9 cellular contexts compared by ENCODE assay signal in the genomic region with DNA sequence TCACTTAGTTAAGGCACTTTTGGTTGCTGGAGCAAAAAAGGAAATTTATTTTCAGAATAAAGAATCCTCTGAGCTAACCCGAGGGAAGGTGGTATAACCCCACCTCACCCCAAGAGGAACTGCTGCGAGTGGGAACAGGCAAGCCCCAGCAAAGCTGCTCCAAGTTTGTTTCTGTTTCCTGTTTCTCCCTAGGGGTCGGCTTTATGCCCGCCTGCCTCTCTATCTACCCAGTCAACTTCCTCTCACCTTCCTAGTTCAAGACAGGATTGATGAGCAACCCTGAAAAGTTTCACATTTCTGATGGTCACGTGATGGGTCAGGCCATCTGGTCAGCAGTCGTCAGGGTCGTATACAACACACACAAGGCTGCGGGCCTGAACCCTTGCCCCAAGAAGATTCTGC. TPM values are rescaled to one million over a fixed set of nuclear protein-coding genes. Genes with fewer than 3 reads are reported as not detected.
DNase-seq lines count a peak whose midpoint lies in the region; ATAC-seq and TF ChIP-seq lines count a peak whose summit lies in the region.
"Had no signal": no experiment of that assay in that cellular context is flagged by ENCODE, and none has a peak within 500 bp of the region (broad histone marks: within the 10 kb centered on the region; RNA-seq: fewer than 3 reads in every experiment).

No MANE protein-coding gene starts in this region.

- ATAC-seq in Panc1 (peak; percentile 31), body of pancreas (no peak)

- H3K36me3 ChIP-seq in HEK293 (ENCODE audit: control insufficient read depth in 2 of 2, insufficient read depth in 1 of 2, low read length in 2 of 2): no peaks in the 10 kb centered on the region
- no peaks in the 10 kb centered on the region for H3K36me3 ChIP-seq in Panc1 (ENCODE audit: control insufficient read depth, insufficient read depth, low read length)
- no peaks in the 10 kb centered on the region for H3K36me3 ChIP-seq in effector memory CD4-positive, alpha-beta T cell (ENCODE audit: control insufficient read depth, insufficient read depth, low read length)
- no peaks in the 10 kb centered on the region for H3K36me3 ChIP-seq in ovary
- H3K36me3 ChIP-seq in body of pancreas (replicated peaks in 1 of 2; ENCODE audit: insufficient read depth in 1 of 2, low read depth in 2 of 2): no peaks in the 10 kb centered on the region
- H3K36me3 ChIP-seq: vagina had no signal

- CTCF ChIA-PET in HEK293 (lab: Yijun Ruan, JAX): interaction anchor here (0.9 to 1.0 kb wide), 2 partner anchors 19 to 25 kb away, joined by 3 read pairs; no protein-coding TSS in a partner anchor
- CTCF ChIA-PET in Panc1 (lab: Charles Lee): no interaction called here

- POLR2A ChIA-PET in HEK293 (lab: Yijun Ruan, JAX): interaction anchor here (0.6 kb wide), 2 partner anchors 22 to 117 kb away, joined by 3 to 6 read pairs; no protein-coding TSS in a partner anchor
- POLR2A ChIA-PET in Panc1 (lab: Charles Lee): no interaction called here

- no peak for TF ChIP-seq EP300 in ovary (IDR thresholded peaks at IDR 0.05)

- no peak overlapping the region for H3K4me3 ChIP-seq in HEK293 (ENCODE audit: low read depth, low read length)
- H3K4me3 ChIP-seq in Panc1 (ENCODE audit: low read depth in 2 of 2, low read length in 2 of 2): peak overlapping the region; percentile 19 to 43
- H3K4me3 ChIP-seq in effector memory CD4-positive, alpha-beta T cell (ENCODE audit: insufficient read depth, low read depth, low read length, poor library complexity, severe bottlenecking): no peak overlapping the region
- H3K4me3 ChIP-seq in ovary: no peak overlapping the region
- no peak overlapping the region for H3K4me3 ChIP-seq in body of pancreas
- H3K4me3 ChIP-seq: vagina had no signal

- BruUV-seq in Panc1 (replicated peaks; lab: Mats Ljungman, UMichigan): no TSS peak

- DNase-seq in CD1c-positive myeloid dendritic cell (ENCODE audit: extremely low spot score) (peak; percentile 55), Panc1 (ENCODE audit: low read depth, low spot score) (no peak), iris pigment epithelial cell (ENCODE audit: low read depth) (peak; percentile 70), ovary (no peak), body of pancreas (no peak)
- DNase-seq in effector memory CD4-positive, alpha-beta T cell: no peak
- DNase-seq in stimulated activated CD4-positive, alpha-beta T cell treated with anti-CD3 and anti-CD28 coated beads, Interleukin-12 subunit alpha, Interleukin-12 subunit beta, amount 100 ng/mL, for 4 hours: no peak

- TF ChIP-seq POLR2A in ovary (IDR thresholded peaks at IDR 0.05): no peak
- no peak for TF ChIP-seq POLR2A in body of pancreas (IDR thresholded peaks at IDR 0.05)

- in situ Hi-C loops in Panc1 (cut with HindIII; ENCODE audit: low pct_unique_long_range_greater_than_20kb, low sequenced_read_pairs): loop anchor here (10.0 kb wide), 1 partner anchor 69 kb away; no protein-coding TSS in a partner anchor

- peak overlapping the region; percentile 61 for H3K27ac ChIP-seq in HEK293 (ENCODE audit: extremely low read depth, low read depth, low read length)
- peak overlapping the region; percentile 99 for H3K27ac ChIP-seq in Panc1 (ENCODE audit: low read length)
- no peak overlapping the region for H3K27ac ChIP-seq in effector memory CD4-positive, alpha-beta T cell (ENCODE audit: insufficient read depth, low read length, poor library complexity, severe bottlenecking)
- no peak overlapping the region for H3K27ac ChIP-seq in ovary
- H3K27ac ChIP-seq in body of pancreas: no peak overlapping the region
- H3K27ac ChIP-seq: vagina had no signal

- TF ChIP-seq CTCF in HEK293 (tag by site-specific recombination; IDR thresholded peaks at IDR 0.05): no peak
- TF ChIP-seq CTCF in Panc1 (IDR thresholded peaks at IDR 0.05): no peak
- TF ChIP-seq CTCF in ovary (IDR thresholded peaks at IDR 0.05): no peak
- no peak for TF ChIP-seq CTCF in body of pancreas (IDR thresholded peaks at IDR 0.05)

- WGBS in ovary, 3 donors: 64 to 72% (median 67%) methylated on average over 8 of the region's 8 CpGs
- WGBS in body of pancreas, 2 donors: 63 to 77% methylated on average over 8 of the region's 8 CpGs

- H3K4me1 ChIP-seq in HEK293 (ENCODE audit: control insufficient read depth, insufficient read depth, low read length) (peaks cover 67% of the 10 kb centered on the region), Panc1 (ENCODE audit: control insufficient read depth, insufficient read depth, low read length) (peaks cover 93% of the 10 kb centered on the region), ovary (ENCODE audit: insufficient read depth) (peaks cover 28% of the 10 kb centered on the region), body of pancreas (peaks cover 25% of the 10 kb centered on the region)
- H3K4me1 ChIP-seq in effector memory CD4-positive, alpha-beta T cell (ENCODE audit: control insufficient read depth, insufficient read depth, low read length, poor library complexity, severe bottlenecking): no peaks in the 10 kb centered on the region

- H3K27me3 ChIP-seq in Panc1 (ENCODE audit: control insufficient read depth, insufficient read depth, low read length) (no peaks in the 10 kb centered on the region), ovary (no peaks in the 10 kb centered on the region), body of pancreas (no peaks in the 10 kb centered on the region)
- H3K27me3 ChIP-seq in effector memory CD4-positive, alpha-beta T cell (replicated peaks; ENCODE audit: control insufficient read depth, insufficient read depth, low read length, poor library complexity, severe bottlenecking): no peaks in the 10 kb centered on the region
- H3K27me3 ChIP-seq: vagina had no signal

- intact Hi-C loops in Panc1 (cut with micrococcal nuclease; ENCODE audit: unreplicated experiment): no loop called here
- intact Hi-C loops in ovary (cut with DNase I): no loop called here
- intact Hi-C loops in body of pancreas (cut with DNase I): no loop called here

- no peaks in the 10 kb centered on the region for H3K9me3 ChIP-seq in HEK293 (ENCODE audit: control insufficient read depth, insufficient read depth, low read depth, low read length)
- H3K9me3 ChIP-seq in Panc1 (ENCODE audit: control insufficient read depth, insufficient read depth, low read depth, low read length): no peaks in the 10 kb centered on the region
- no peaks in the 10 kb centered on the region for H3K9me3 ChIP-seq in effector memory CD4-positive, alpha-beta T cell (ENCODE audit: control insufficient read depth, low read length)
- no peaks in the 10 kb centered on the region for H3K9me3 ChIP-seq in ovary
- no peaks in the 10 kb centered on the region for H3K9me3 ChIP-seq in body of pancreas
- H3K9me3 ChIP-seq: vagina had no signal

TF ChIP-seq in HEK293, 187 proteins besides CTCF, POLR2A, EP300 and RAD21 (continues in another document):
- TF ChIP-seq ZNF530 (tag by site-specific recombination; IDR thresholded peaks at IDR 0.05; ENCODE audit: low read depth) (no peak), TCF7L2 (IDR thresholded peaks at IDR 0.05; ENCODE audit: borderline replicate concordance, low read depth, low read length) (peak; percentile 12; the same call in 1 of the 2 replicates), ZNF19 (tag by site-specific recombination; IDR thresholded peaks at IDR 0.05; ENCODE audit: low read depth) (no peak), ZBTB48 (tag by site-specific recombination; IDR thresholded peaks at IDR 0.05) (peak; percentile 44; the same call in 1 of the 2 replicates), ZNF626 (tag by site-specific recombination; IDR thresholded peaks at IDR 0.05) (no peak), ZNF404 (tag by site-specific recombination; IDR thresholded peaks at IDR 0.05) (no peak), ZNF335 (tag by site-specific recombination; conservative IDR thresholded peaks at IDR 0.05) (0 out of 2 replicates have a peak, but pooled peaks have one; percentile 16), GLI2 (tag by site-specific recombination; IDR thresholded peaks at IDR 0.05; ENCODE audit: borderline replicate concordance, low read depth) (no peak)
- TF ChIP-seq, protein P1, sequence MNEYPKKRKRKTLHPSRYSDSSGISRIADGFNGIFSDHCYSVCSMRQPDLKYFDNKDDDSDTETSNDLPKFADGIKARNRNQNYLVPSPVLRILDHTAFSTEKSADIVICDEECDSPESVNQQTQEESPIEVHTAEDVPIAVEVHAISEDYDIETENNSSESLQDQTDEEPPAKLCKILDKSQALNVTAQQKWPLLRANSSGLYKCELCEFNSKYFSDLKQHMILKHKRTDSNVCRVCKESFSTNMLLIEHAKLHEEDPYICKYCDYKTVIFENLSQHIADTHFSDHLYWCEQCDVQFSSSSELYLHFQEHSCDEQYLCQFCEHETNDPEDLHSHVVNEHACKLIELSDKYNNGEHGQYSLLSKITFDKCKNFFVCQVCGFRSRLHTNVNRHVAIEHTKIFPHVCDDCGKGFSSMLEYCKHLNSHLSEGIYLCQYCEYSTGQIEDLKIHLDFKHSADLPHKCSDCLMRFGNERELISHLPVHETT (tag by site-specific recombination; IDR thresholded peaks at IDR 0.05): no peak
- TF ChIP-seq, protein P2, sequence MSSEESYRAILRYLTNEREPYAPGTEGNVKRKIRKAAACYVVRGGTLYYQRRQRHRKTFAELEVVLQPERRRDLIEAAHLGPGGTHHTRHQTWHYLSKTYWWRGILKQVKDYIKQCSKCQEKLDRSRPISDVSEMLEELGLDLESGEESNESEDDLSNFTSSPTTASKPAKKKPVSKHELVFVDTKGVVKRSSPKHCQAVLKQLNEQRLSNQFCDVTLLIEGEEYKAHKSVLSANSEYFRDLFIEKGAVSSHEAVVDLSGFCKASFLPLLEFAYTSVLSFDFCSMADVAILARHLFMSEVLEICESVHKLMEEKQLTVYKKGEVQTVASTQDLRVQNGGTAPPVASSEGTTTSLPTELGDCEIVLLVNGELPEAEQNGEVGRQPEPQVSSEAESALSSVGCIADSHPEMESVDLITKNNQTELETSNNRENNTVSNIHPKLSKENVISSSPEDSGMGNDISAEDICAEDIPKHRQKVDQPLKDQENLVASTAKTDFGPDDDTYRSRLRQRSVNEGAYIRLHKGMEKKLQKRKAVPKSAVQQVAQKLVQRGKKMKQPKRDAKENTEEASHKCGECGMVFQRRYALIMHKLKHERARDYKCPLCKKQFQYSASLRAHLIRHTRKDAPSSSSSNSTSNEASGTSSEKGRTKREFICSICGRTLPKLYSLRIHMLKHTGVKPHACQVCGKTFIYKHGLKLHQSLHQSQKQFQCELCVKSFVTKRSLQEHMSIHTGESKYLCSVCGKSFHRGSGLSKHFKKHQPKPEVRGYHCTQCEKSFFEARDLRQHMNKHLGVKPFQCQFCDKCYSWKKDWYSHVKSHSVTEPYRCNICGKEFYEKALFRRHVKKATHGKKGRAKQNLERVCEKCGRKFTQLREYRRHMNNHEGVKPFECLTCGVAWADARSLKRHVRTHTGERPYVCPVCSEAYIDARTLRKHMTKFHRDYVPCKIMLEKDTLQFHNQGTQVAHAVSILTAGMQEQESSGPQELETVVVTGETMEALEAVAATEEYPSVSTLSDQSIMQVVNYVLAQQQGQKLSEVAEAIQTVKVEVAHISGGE (tag by site-specific recombination; conservative IDR thresholded peaks at IDR 0.05; ENCODE audit: low read depth): 0 out of 2 replicates have a peak, but pooled peaks have one; percentile 5

RNA-seq across cellular contexts. Expression of a gene that starts 31.1 kb away (rescaled TPM):
- total RNA-seq in Panc1 (2021; ENCODE audit: unreplicated experiment) (349 TPM), ovary (100 to 1,000 TPM in 5 of 7 donors, 10 to 100 TPM in 2; 93.3 to 268 (median 132) TPM), body of pancreas (100 to 1,000 TPM in 1 of 2 donors, 10 to 100 TPM in 1; 62.0 to 137 TPM)
- 213 TPM for polyA plus RNA-seq in Panc1 (2012; ENCODE audit: insufficient read length)
- 10 to 100 TPM; 58.4 to 67.1 TPM for polyA plus RNA-seq in ovary

Comparison
In these comparisons a context has a peak if more than half of its experiments do, and no peak if none do; other contexts are left out.
1. DNase-seq: peak in CD1c-positive myeloid dendritic cell (single experiment) and iris pigment epithelial cell (single experiment); none in Panc1 (single experiment), effector memory CD4-positive, alpha-beta T cell (0 of 3), stimulated activated CD4-positive, alpha-beta T cell treated with anti-CD3 and anti-CD28 coated beads, Interleukin-12 subunit alpha, Interleukin-12 subunit beta, amount 100 ng/mL, for 4 hours (single experiment), ovary (0 of 5) and body of pancreas (0 of 4).
2. H3K27ac ChIP-seq: peak in HEK293 (single experiment) and Panc1 (single experiment); none in effector memory CD4-positive, alpha-beta T cell (single experiment), ovary (0 of 2) and body of pancreas (0 of 4).
3. H3K4me3 ChIP-seq: peak in Panc1 (2 of 2); none in HEK293 (single experiment), effector memory CD4-positive, alpha-beta T cell (single experiment), ovary (single experiment) and body of pancreas (0 of 2).